10 cellular contexts compared by ENCODE assay signal in genomic region chr1:158685068-158685467, GRCh38. TPM values are rescaled to one million over a fixed set of nuclear protein-coding genes. Genes with fewer than 3 reads are reported as not detected.
"Had no signal": no experiment of that assay in that cellular context is flagged by ENCODE, and none has a peak within 500 bp of the region (broad histone marks: within the 10 kb centered on the region; RNA-seq: fewer than 3 reads in every experiment).

No MANE protein-coding gene starts in this region.

- H3K27ac Mint-ChIP-seq: IgD-negative memory B cell had no signal

- H3K9me3 Mint-ChIP-seq: H9, IgD-negative memory B cell had no signal

- H3K36me3 Mint-ChIP-seq: IgD-negative memory B cell had no signal

- H3K4me1 Mint-ChIP-seq: H9 had no signal

- H3K27ac ChIP-seq: GM23248, HL-60 had no signal

- FAIRE-seq: H1, H54, HepG2 had no signal

- DNase-seq: GM23248, H9, HCEC 1CT, KG1 had no signal

- H3K4me3 ChIP-seq: GM23248 had no signal

- H2AFZ ChIP-seq: GM23248 had no signal

- H3K9ac ChIP-seq: GM23248 had no signal

- H3K4me3 Mint-ChIP-seq: H9, IgD-negative memory B cell had no signal

- ATAC-seq: HepG2 had no signal

RNA-seq across cellular contexts. Expression of gene SPTA1, which starts 1.4 kb away (rescaled TPM):
- total RNA-seq: GM23248, H1, H9, HepG2, HT1080 had no signal
- polyA plus RNA-seq: GM23248, H1, HepG2, IgD-negative memory B cell had no signal

RNA-seq across cellular contexts. Expression of gene OR6K2, which starts 15.4 kb away (rescaled TPM):
- total RNA-seq: GM23248, H1, H9, HepG2, HT1080 had no signal
- polyA plus RNA-seq: GM23248, H1, HepG2, IgD-negative memory B cell had no signal

RNA-seq across cellular contexts. Expression of gene OR6K3, which starts 35.5 kb away (rescaled TPM):
- total RNA-seq: GM23248, H1, H9, HepG2, HT1080 had no signal
- polyA plus RNA-seq: GM23248, H1, HepG2, IgD-negative memory B cell had no signal
